ENCODE assay signal across 29 cellular contexts in genomic region chr5:58974601-58975000, GRCh38.
"Had no signal": no experiment of that assay in that cellular context is flagged by ENCODE, and none has a peak within 500 bp of the region (broad histone marks: within the 10 kb centered on the region; RNA-seq: fewer than 3 reads in every experiment).

No MANE protein-coding gene starts in this region.

- H3K27me3 Mint-ChIP-seq: activated CD4-positive, alpha-beta memory T cell treated with anti-CD3 and anti-CD28 coated beads for 36 hours; stimulated activated memory B cell treated with anti-CD40 and anti-IgM and Interleukin-4, amounts not matched to agents 10 μg/mL and 1 μg/mL and 100 μg/mL, for 72 hours; stimulated activated naive CD8-positive, alpha-beta T cell treated with anti-CD3 and anti-CD28 coated beads, Interleukin-15, amount 100 ng/mL, for 72 hours had no signal

- DNase-seq: activated CD4-positive, alpha-beta memory T cell treated with anti-CD3 and anti-CD28 coated beads for 36 hours; activated CD4-positive, alpha-beta T cell treated with anti-CD3 and anti-CD28 coated beads for 4 hours; activated gamma-delta T cell; activated naive CD4-positive, alpha-beta T cell treated with anti-CD3 and anti-CD28 coated beads, Interleukin-2, amount 50 U/mL, for 16 hours; adrenal gland; aorta; body of pancreas; cerebellar nuclear complex; colonic mucosa; dorsolateral prefrontal cortex; effector memory CD4-positive, alpha-beta T cell; erythroblast; islet precursor cell; left cardiac atrium; left ventricle myocardium superior; nucleus accumbens; pancreas; sigmoid colon; small intestine; stimulated activated CD4-positive, alpha-beta T cell treated with anti-CD3 and anti-CD28 coated beads, Interleukin-4, amount 100 ng/mL, for 24 hours; stimulated activated naive CD8-positive, alpha-beta T cell treated with anti-CD3 and anti-CD28 coated beads, Interleukin-15, amount 100 ng/mL, for 72 hours; substantia nigra; T-helper 1 cell; thyroid gland; upper lobe of left lung had no signal

- ATAC-seq: body of pancreas; gastroesophageal sphincter; left cardiac atrium; left ventricle myocardium superior; pancreas; stimulated activated memory B cell treated with anti-CD40 and anti-IgM and Interleukin-4, amounts not matched to agents 10 μg/mL and 1 μg/mL and 100 μg/mL, for 72 hours; stimulated activated naive CD8-positive, alpha-beta T cell treated with anti-CD3 and anti-CD28 coated beads, Interleukin-15, amount 100 ng/mL, for 72 hours had no signal

- H3K4me1 Mint-ChIP-seq: stimulated activated memory B cell treated with anti-CD40 and anti-IgM and Interleukin-4, amounts not matched to agents 10 μg/mL and 1 μg/mL and 100 μg/mL, for 72 hours had no signal

- H3K9me3 Mint-ChIP-seq: activated CD4-positive, alpha-beta memory T cell treated with anti-CD3 and anti-CD28 coated beads for 36 hours; activated T-helper 1 cell treated with anti-CD3 and anti-CD28 coated beads, Interleukin-12 subunit alpha, Interleukin-12 subunit beta, Interleukin-2, Interleukin-4 antibody, amounts not matched to agents 30 ng/mL and 10 ng/mL and 1 ng/mL, durations not matched to agents 14 hours and 24 hours and 36 hours; neural crest cell; stimulated activated memory B cell treated with anti-CD40 and anti-IgM and Interleukin-4, amounts not matched to agents 10 μg/mL and 1 μg/mL and 100 μg/mL, for 72 hours; stimulated activated naive CD8-positive, alpha-beta T cell treated with anti-CD3 and anti-CD28 coated beads, Interleukin-15, amount 100 ng/mL, for 72 hours had no signal

- H3K4me3 Mint-ChIP-seq: activated CD4-positive, alpha-beta memory T cell treated with anti-CD3 and anti-CD28 coated beads for 36 hours; activated T-helper 1 cell treated with anti-CD3 and anti-CD28 coated beads, Interleukin-12 subunit alpha, Interleukin-12 subunit beta, Interleukin-2, Interleukin-4 antibody, amounts not matched to agents 30 ng/mL and 10 ng/mL and 1 ng/mL, durations not matched to agents 14 hours and 24 hours and 36 hours; neural crest cell; stimulated activated memory B cell treated with anti-CD40 and anti-IgM and Interleukin-4, amounts not matched to agents 10 μg/mL and 1 μg/mL and 100 μg/mL, for 72 hours had no signal

- H3K27ac Mint-ChIP-seq: activated CD4-positive, alpha-beta memory T cell treated with anti-CD3 and anti-CD28 coated beads for 36 hours; activated T-helper 1 cell treated with anti-CD3 and anti-CD28 coated beads, Interleukin-12 subunit alpha, Interleukin-12 subunit beta, Interleukin-2, Interleukin-4 antibody, amounts not matched to agents 30 ng/mL and 10 ng/mL and 1 ng/mL, durations not matched to agents 14 hours and 24 hours and 36 hours; stimulated activated memory B cell treated with anti-CD40 and anti-IgM and Interleukin-4, amounts not matched to agents 10 μg/mL and 1 μg/mL and 100 μg/mL, for 72 hours had no signal
